8 cellular contexts compared by ENCODE assay signal in the genomic region with DNA sequence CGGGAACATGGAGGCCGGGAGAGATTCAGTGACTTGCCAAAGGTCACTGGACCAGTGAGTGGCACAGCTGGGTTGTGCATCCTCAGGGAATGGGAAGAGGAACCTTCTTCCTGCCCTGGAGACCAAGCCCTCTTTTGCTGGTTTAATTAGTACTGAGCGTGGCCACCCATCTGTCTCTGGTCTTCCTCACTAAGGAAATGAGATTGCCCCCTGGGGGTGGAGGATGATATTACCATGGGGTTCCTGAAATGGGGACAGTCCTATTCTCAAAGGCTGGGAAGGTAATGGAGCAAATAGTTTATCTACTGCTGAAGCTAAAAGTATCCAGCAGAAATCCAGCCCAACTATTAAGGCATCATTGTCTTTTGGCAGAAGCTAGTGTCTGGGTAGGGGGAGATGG.
DNase-seq lines count a peak whose midpoint lies in the region; ATAC-seq and TF ChIP-seq lines count a peak whose summit lies in the region.

No MANE protein-coding gene starts in this region.

- peak in 2 of 3 experiments; percentile 0 to 1 for DNase-seq in activated CD8-positive, alpha-beta memory T cell treated with anti-CD3 and anti-CD28 coated beads for 48 hours (ENCODE audit: low read depth in 2 of 3, low spot score in 2 of 3)
- DNase-seq in activated CD8-positive, alpha-beta memory T cell treated with anti-CD3 and anti-CD28 coated beads for 24 hours, result no peak
- peak; percentile 84 for DNase-seq in NCI-H82 (lab: John Stamatoyannopoulos, UW)
- peak; percentile 7 for DNase-seq in fibroblast of villous mesenchyme (ENCODE audit: low read depth)
- DNase-seq in stimulated activated CD8-positive, alpha-beta memory T cell treated with anti-CD3 and anti-CD28 coated beads, Interleukin-12 subunit alpha, Interleukin-12 subunit beta, amount 100 ng/mL, for 24 hours (ENCODE audit: extremely low read depth), result peak; percentile 1
- DNase-seq in NCI-H526 treated with DMSO at 0.1 percent for 48 hours (lab: John Stamatoyannopoulos, UW), result no peak
- no peak for DNase-seq in coronary artery (ENCODE audit: low spot score)

- H3K4me3 ChIP-seq in fibroblast of villous mesenchyme (ENCODE audit: low read depth, low read length) (no peak overlapping the region), coronary artery (no peak overlapping the region)

- H3K27ac ChIP-seq in coronary artery, result no peak overlapping the region

- peak; percentile 50 for TF ChIP-seq CTCF in fibroblast of villous mesenchyme (IDR thresholded peaks at IDR 0.05; ENCODE audit: insufficient read depth, low read depth, low read length)
- no peak for TF ChIP-seq CTCF in coronary artery (IDR thresholded peaks at IDR 0.05)

- no peak for ATAC-seq in HG02763 (IDR thresholded peaks at IDR 0.05; ENCODE audit: unreplicated experiment)

Comparison
In these comparisons a context has a peak if more than half of its experiments do, and no peak if none do; other contexts are left out.
1. DNase-seq: peak in activated CD8-positive, alpha-beta memory T cell treated with anti-CD3 and anti-CD28 coated beads for 48 hours (2 of 3), NCI-H82 (single experiment), fibroblast of villous mesenchyme (single experiment) and stimulated activated CD8-positive, alpha-beta memory T cell treated with anti-CD3 and anti-CD28 coated beads, Interleukin-12 subunit alpha, Interleukin-12 subunit beta, amount 100 ng/mL, for 24 hours (single experiment); none in activated CD8-positive, alpha-beta memory T cell treated with anti-CD3 and anti-CD28 coated beads for 24 hours (single experiment), NCI-H526 treated with DMSO at 0.1 percent for 48 hours (single experiment) and coronary artery (single experiment).